In genomic region chrX:97637289-97637688, GRCh38 we compare ENCODE assay signal across 12 cellular contexts.
DNase-seq lines count a peak whose midpoint lies in the region; TF ChIP-seq lines count a peak whose summit lies in the region.
"Had no signal": no experiment of that assay in that cellular context is flagged by ENCODE, and none has a peak within 500 bp of the region (broad histone marks: within the 10 kb centered on the region; RNA-seq: fewer than 3 reads in every experiment).

No MANE protein-coding gene starts in this region.

- DNase-seq in DMS 273 (lab: John Stamatoyannopoulos, UW; ENCODE audit: unreplicated experiment) (peak; percentile 5), DMS 273 treated with DMSO at 0.1 percent for 48 hours (lab: John Stamatoyannopoulos, UW) (no peak), NCI-H446 treated with DMSO at 0.1 percent for 48 hours (lab: John Stamatoyannopoulos, UW) (peak; percentile 11), cerebellar cortex (ENCODE audit: low spot score) (peak; percentile 0), activated gamma-delta T cell (lab: John Stamatoyannopoulos, UW) (no peak), NCI-H345 treated with DMSO at 0.1 percent for 48 hours (lab: John Stamatoyannopoulos, UW; ENCODE audit: unreplicated experiment) (no peak), activated gamma-delta T cell treated with Interleukin-2 at 50 U/mL for 16 hours (no peak)
- DNase-seq: AML-193; Caco-2; CD8-positive, alpha-beta memory T cell; GM23248 had no signal

- no peaks in the 10 kb centered on the region for H3K27me3 Mint-ChIP-seq in nephron (ENCODE audit: low read depth)

- peaks cover 21% of the 10 kb centered on the region for H3K4me1 Mint-ChIP-seq in nephron

- TF ChIP-seq CTCF in nephron (IDR thresholded peaks at IDR 0.05; ENCODE audit: unreplicated experiment in 3 of 3), result no peak

- H3K4me3 Mint-ChIP-seq in nephron, result no peak overlapping the region
- H3K4me3 Mint-ChIP-seq: CD8-positive, alpha-beta memory T cell had no signal

- H3K9me3 Mint-ChIP-seq in nephron, result no peaks in the 10 kb centered on the region
- H3K9me3 Mint-ChIP-seq: CD8-positive, alpha-beta memory T cell had no signal

- H3K27ac Mint-ChIP-seq in nephron, result peak overlapping the region in 2 of 3 experiments; percentile 27 to 42
- H3K27ac Mint-ChIP-seq: CD8-positive, alpha-beta memory T cell had no signal

- H3K36me3 Mint-ChIP-seq in nephron (ENCODE audit: low read depth), result no peaks in the 10 kb centered on the region
- H3K36me3 Mint-ChIP-seq: CD8-positive, alpha-beta memory T cell had no signal

Comparison
In these comparisons a context has a peak if more than half of its experiments do, and no peak if none do; other contexts are left out.
1. DNase-seq: peak in DMS 273 (single experiment), NCI-H446 treated with DMSO at 0.1 percent for 48 hours (single experiment) and cerebellar cortex (single experiment); none in DMS 273 treated with DMSO at 0.1 percent for 48 hours (single experiment), activated gamma-delta T cell (single experiment), NCI-H345 treated with DMSO at 0.1 percent for 48 hours (single experiment) and activated gamma-delta T cell treated with Interleukin-2 at 50 U/mL for 16 hours (single experiment).